8 cellular contexts compared by ENCODE assay signal in genomic region chr13:52012512-52012836, GRCh38. TPM values are rescaled to one million over a fixed set of nuclear protein-coding genes. Genes with fewer than 3 reads are reported as not detected.
DNase-seq lines count a peak whose midpoint lies in the region; ATAC-seq and TF ChIP-seq lines count a peak whose summit lies in the region.

No MANE protein-coding gene starts in this region.

- peak overlapping the region in 1 of 2 donors; percentile 79 for H3K27ac ChIP-seq in breast epithelium

- H3K9me3 ChIP-seq in breast epithelium (no peaks in the 10 kb centered on the region), mucosa of stomach (ENCODE audit: control insufficient read depth, low read length) (no peaks in the 10 kb centered on the region)

- H3K9ac ChIP-seq in mucosa of stomach (ENCODE audit: low read length), result peak overlapping the region; percentile 92

- ATAC-seq in HG03354 (IDR thresholded peaks at IDR 0.05; ENCODE audit: poor library complexity, severe bottlenecking, unreplicated experiment), result peak; percentile 12
- no peak for ATAC-seq in GM21717 (IDR thresholded peaks at IDR 0.05; ENCODE audit: unreplicated experiment)
- no peak for ATAC-seq in GM18868 (IDR thresholded peaks at IDR 0.05; ENCODE audit: unreplicated experiment)

- H3K36me3 ChIP-seq in breast epithelium (no peaks in the 10 kb centered on the region), mucosa of stomach (ENCODE audit: control insufficient read depth, insufficient read depth, low read length) (no peaks in the 10 kb centered on the region)

- no peak for DNase-seq in AG09309 (ENCODE audit: low read depth)
- no peak for DNase-seq in breast epithelium (ENCODE audit: low spot score in 2 of 2)
- DNase-seq in activated effector memory CD4-positive, alpha-beta T cell treated with anti-CD3 and anti-CD28 coated beads, Interleukin-2, amount 50 U/mL, for 16 hours, result no peak
- DNase-seq in NCI-H1048 (lab: John Stamatoyannopoulos, UW), result no peak

- intact Hi-C loops in breast epithelium (cut with DNase I; ENCODE audit: low total_unique reads), result no loop called here

- TF ChIP-seq CTCF in AG09309 (IDR thresholded peaks at IDR 0.05; ENCODE audit: control insufficient read depth, insufficient read depth, low read depth, low read length, missing control alignments), result no peak
- TF ChIP-seq CTCF in breast epithelium (IDR thresholded peaks at IDR 0.05), result no peak

- no peak for TF ChIP-seq POLR2A in breast epithelium (IDR thresholded peaks at IDR 0.05)

- H3K4me1 ChIP-seq in breast epithelium, result no peaks in the 10 kb centered on the region
- peaks cover 4% of the 10 kb centered on the region for H3K4me1 ChIP-seq in mucosa of stomach (ENCODE audit: control insufficient read depth, insufficient read depth, low read length)

- H3K27me3 ChIP-seq in breast epithelium, result no peaks in the 10 kb centered on the region
- no peaks in the 10 kb centered on the region for H3K27me3 ChIP-seq in mucosa of stomach (ENCODE audit: control insufficient read depth, insufficient read depth, low read length)

- H3K4me3 ChIP-seq in AG09309 (ENCODE audit: control insufficient read depth, low read depth, low read length), result peak overlapping the region; percentile 72
- peak overlapping the region; percentile 94 to 98 (median 97) for H3K4me3 ChIP-seq in breast epithelium
- H3K4me3 ChIP-seq in mucosa of stomach (ENCODE audit: low read length), result peak overlapping the region; percentile 97

RNA-seq across cellular contexts. Expression of gene ALG11, which starts 0.3 kb away (rescaled TPM):
- 10 to 100 TPM; 25.6 to 29.0 (median 28.1) TPM for total RNA-seq in breast epithelium

RNA-seq across cellular contexts. Expression of gene ATP7B, which starts 1.2 kb away (rescaled TPM):
- 1 to 10 TPM; 6.9 to 9.2 (median 7.2) TPM for total RNA-seq in breast epithelium

RNA-seq across cellular contexts. Expression of gene UTP14C, which starts 12.0 kb away (rescaled TPM):
- 10 to 100 TPM; 17.3 to 22.2 (median 20.3) TPM for total RNA-seq in breast epithelium
